ENCODE assay signal across 1 cellular context in the genomic region with DNA sequence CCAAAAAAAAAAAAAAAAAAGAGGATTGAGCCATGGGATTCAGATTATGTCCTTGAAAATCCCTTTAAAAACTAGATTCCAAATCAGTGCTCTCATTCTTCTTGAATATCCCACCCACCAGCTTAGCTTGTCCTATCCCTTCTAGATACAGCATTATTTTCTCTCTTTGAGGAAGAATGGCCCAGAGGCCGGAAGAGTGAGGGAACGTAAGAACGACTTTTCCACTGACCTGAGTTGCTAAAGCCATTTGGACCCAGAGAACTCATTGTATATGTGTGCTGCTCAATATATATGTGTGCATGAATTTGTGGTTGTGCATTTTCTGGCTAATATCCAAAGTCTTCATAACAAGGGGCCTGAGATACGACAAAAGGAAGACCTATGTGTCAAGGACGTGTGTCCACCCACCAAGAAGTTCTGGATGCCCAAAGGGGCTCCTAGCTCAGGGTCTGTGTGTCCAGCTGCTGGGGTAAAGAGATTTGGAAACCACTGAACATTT.
TF ChIP-seq lines count a peak whose summit lies in the region.

No MANE protein-coding gene starts in this region.

TF ChIP-seq in H1, 55 proteins besides CTCF, POLR2A, EP300 and RAD21 (continued from another document):
- TF ChIP-seq RNF2 (IDR thresholded peaks at IDR 0.05; ENCODE audit: borderline replicate concordance, low read depth, low read length, missing control alignments, poor library complexity, severe bottlenecking) = no peak
- TF ChIP-seq CHD2 (IDR thresholded peaks at IDR 0.05; ENCODE audit: low read length) = no peak
- TF ChIP-seq, protein P1, sequence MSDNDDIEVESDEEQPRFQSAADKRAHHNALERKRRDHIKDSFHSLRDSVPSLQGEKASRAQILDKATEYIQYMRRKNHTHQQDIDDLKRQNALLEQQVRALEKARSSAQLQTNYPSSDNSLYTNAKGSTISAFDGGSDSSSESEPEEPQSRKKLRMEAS (IDR thresholded peaks at IDR 0.05) = no peak
- no peak for TF ChIP-seq CBX8 (IDR thresholded peaks at IDR 0.05; ENCODE audit: borderline replicate concordance, low read depth, low read length)
- no peak for TF ChIP-seq GABPA (IDR thresholded peaks at IDR 0.05; ENCODE audit: borderline replicate concordance, insufficient read depth, low read length)
- no peak for TF ChIP-seq KDM4A (IDR thresholded peaks at IDR 0.05; ENCODE audit: low read depth, low read length, severe bottlenecking)
- no peak for TF ChIP-seq JUND (IDR thresholded peaks at IDR 0.05; ENCODE audit: low read length)
- no peak for TF ChIP-seq RBBP5 (IDR thresholded peaks at IDR 0.05; ENCODE audit: borderline replicate concordance, low read depth, low read length)
- TF ChIP-seq KDM1A (IDR thresholded peaks at IDR 0.05; ENCODE audit: borderline replicate concordance, low read length) = no peak
TF ChIP-seq in H1: peak in this region for 0.
